ENCODE assay signal across 8 cellular contexts in genomic region chr12:128387811-128388422, GRCh38.
DNase-seq lines count a peak whose midpoint lies in the region; ATAC-seq and TF ChIP-seq lines count a peak whose summit lies in the region.

No MANE protein-coding gene starts in this region.

- H3K36me3 ChIP-seq in Caco-2 (ENCODE audit: control insufficient read depth, insufficient read depth, low read length) (no peaks in the 10 kb centered on the region), MM.1S (replicated peaks; ENCODE audit: insufficient read depth, low read length) (no peaks in the 10 kb centered on the region)

- ATAC-seq in GM18907 (IDR thresholded peaks at IDR 0.05; ENCODE audit: unreplicated experiment), result peak; percentile 74

- H4K20me1 ChIP-seq in MM.1S (ENCODE audit: insufficient read depth, low read length), result no peaks in the 10 kb centered on the region

- H3K27me3 ChIP-seq in Caco-2 (replicated peaks; ENCODE audit: control insufficient read depth, insufficient read depth, low read length) (no peaks in the 10 kb centered on the region), MM.1S (replicated peaks; ENCODE audit: insufficient read depth, low read length) (no peaks in the 10 kb centered on the region)

- no peak overlapping the region for H3K4me3 ChIP-seq in Caco-2 (ENCODE audit: low read depth, low read length)
- no peak overlapping the region for H3K4me3 ChIP-seq in MM.1S (ENCODE audit: low read length)

- no peak overlapping the region for H3K4me2 ChIP-seq in MM.1S (ENCODE audit: low read depth, low read length)

- H3K9me3 Mint-ChIP-seq in Caco-2 (ENCODE audit: unreplicated experiment), result no peaks in the 10 kb centered on the region
- peaks cover 0 to 84% (median 9%) of the 10 kb centered on the region in 5 experiments for H3K9me3 Mint-ChIP-seq in brain

- CTCF ChIA-PET in Caco-2 (lab: Charles Lee), result interaction anchor here (0.6 to 1.0 kb wide), 2 partner anchors 129 to 869 kb away, joined by 3 to 10 read pairs; no protein-coding TSS in a partner anchor

- peak; percentile 46 for DNase-seq in Caco-2
- DNase-seq in MM.1S, result no peak
- DNase-seq in medulla oblongata (ENCODE audit: extremely low spot score), result peak; percentile 57
- DNase-seq in NCI-H2227 (lab: John Stamatoyannopoulos, UW; ENCODE audit: unreplicated experiment), result no peak
- DNase-seq in foreskin melanocyte, result no peak
- no peak for DNase-seq in GM03348 (ENCODE audit: low spot score)

- H3K27ac Mint-ChIP-seq in Caco-2 (ENCODE audit: unreplicated experiment) (no peak overlapping the region), brain (peak overlapping the region in 2 of 5 experiments; percentile 4 to 42)

- peak; percentile 11 to 51 for TF ChIP-seq CTCF in Caco-2 (IDR thresholded peaks at IDR 0.05; ENCODE audit: insufficient read depth in 1 of 2, low read depth in 1 of 2, low read length in 1 of 2, severe bottlenecking in 1 of 2, unreplicated experiment in 1 of 2)
- peak; percentile 29 for TF ChIP-seq CTCF in MM.1S (IDR thresholded peaks at IDR 0.05; ENCODE audit: low read length)
- TF ChIP-seq CTCF in brain (conservative IDR thresholded peaks at IDR 0.05), result peak; percentile 65 to 80

- H3K27ac ChIP-seq in MM.1S (ENCODE audit: low read length), result no peak overlapping the region

- no peak overlapping the region for H2AFZ ChIP-seq in MM.1S (ENCODE audit: low read length)

- no peaks in the 10 kb centered on the region for H3F3A ChIP-seq in MM.1S (ENCODE audit: insufficient read depth, low read length)

- H3K79me2 ChIP-seq in MM.1S (ENCODE audit: low read length), result no peaks in the 10 kb centered on the region

- BruUV-seq in Caco-2 (replicated peaks; lab: Mats Ljungman, UMichigan), result no TSS peak

- H3K27me3 Mint-ChIP-seq in Caco-2 (ENCODE audit: insufficient read depth, unreplicated experiment), result peaks cover 5% of the 10 kb centered on the region
- peaks cover 3% of the 10 kb centered on the region for H3K27me3 Mint-ChIP-seq in brain

- H3K4me1 ChIP-seq in Caco-2 (no peaks in the 10 kb centered on the region), MM.1S (ENCODE audit: low read length) (no peaks in the 10 kb centered on the region)

- intact Hi-C loops in Caco-2 (cut with micrococcal nuclease; ENCODE audit: unreplicated experiment), result no loop called here

- H3K9ac ChIP-seq in MM.1S (ENCODE audit: low read length), result no peak overlapping the region

- H3K4me1 Mint-ChIP-seq in Caco-2 (ENCODE audit: low read depth, unreplicated experiment), result no peaks in the 10 kb centered on the region
- H3K4me1 Mint-ChIP-seq in brain, result peaks cover 33% of the 10 kb centered on the region

- POLR2A ChIA-PET in Caco-2 (lab: Charles Lee), result no interaction called here

- H3K4me3 Mint-ChIP-seq in Caco-2 (ENCODE audit: unreplicated experiment) (no peak overlapping the region), brain (no peak overlapping the region)

- no peaks in the 10 kb centered on the region for H3K9me3 ChIP-seq in Caco-2
- H3K9me3 ChIP-seq in MM.1S (replicated peaks; ENCODE audit: insufficient read depth, low read length), result no peaks in the 10 kb centered on the region

- H3K36me3 Mint-ChIP-seq in Caco-2 (ENCODE audit: insufficient read depth, unreplicated experiment) (no peaks in the 10 kb centered on the region), brain (no peaks in the 10 kb centered on the region)

- no peaks in the 10 kb centered on the region for H3K9me2 ChIP-seq in MM.1S (replicated peaks; ENCODE audit: insufficient read depth, low read length)

Comparison
In these comparisons a context has a peak if more than half of its experiments do, and no peak if none do; other contexts are left out.
1. DNase-seq: peak in Caco-2 (2 of 2) and medulla oblongata (single experiment); none in MM.1S (single experiment), NCI-H2227 (single experiment), foreskin melanocyte (single experiment) and GM03348 (single experiment).
2. Peak in every context shown above with its lines, with median percentiles within 50 percentile points of each other: CTCF ChIP-seq.